ENCODE assay signal across 8 cellular contexts in genomic region chr21:31343680-31344480, GRCh38. TPM values are rescaled to one million over a fixed set of nuclear protein-coding genes. Genes with fewer than 3 reads are reported as not detected.
A peak's percentile ranks its signal among the peaks of the same experiment; 100 is the strongest.
DNase-seq lines count a peak whose midpoint lies in the region; ATAC-seq and TF ChIP-seq lines count a peak whose summit lies in the region.

A gene with protein sequence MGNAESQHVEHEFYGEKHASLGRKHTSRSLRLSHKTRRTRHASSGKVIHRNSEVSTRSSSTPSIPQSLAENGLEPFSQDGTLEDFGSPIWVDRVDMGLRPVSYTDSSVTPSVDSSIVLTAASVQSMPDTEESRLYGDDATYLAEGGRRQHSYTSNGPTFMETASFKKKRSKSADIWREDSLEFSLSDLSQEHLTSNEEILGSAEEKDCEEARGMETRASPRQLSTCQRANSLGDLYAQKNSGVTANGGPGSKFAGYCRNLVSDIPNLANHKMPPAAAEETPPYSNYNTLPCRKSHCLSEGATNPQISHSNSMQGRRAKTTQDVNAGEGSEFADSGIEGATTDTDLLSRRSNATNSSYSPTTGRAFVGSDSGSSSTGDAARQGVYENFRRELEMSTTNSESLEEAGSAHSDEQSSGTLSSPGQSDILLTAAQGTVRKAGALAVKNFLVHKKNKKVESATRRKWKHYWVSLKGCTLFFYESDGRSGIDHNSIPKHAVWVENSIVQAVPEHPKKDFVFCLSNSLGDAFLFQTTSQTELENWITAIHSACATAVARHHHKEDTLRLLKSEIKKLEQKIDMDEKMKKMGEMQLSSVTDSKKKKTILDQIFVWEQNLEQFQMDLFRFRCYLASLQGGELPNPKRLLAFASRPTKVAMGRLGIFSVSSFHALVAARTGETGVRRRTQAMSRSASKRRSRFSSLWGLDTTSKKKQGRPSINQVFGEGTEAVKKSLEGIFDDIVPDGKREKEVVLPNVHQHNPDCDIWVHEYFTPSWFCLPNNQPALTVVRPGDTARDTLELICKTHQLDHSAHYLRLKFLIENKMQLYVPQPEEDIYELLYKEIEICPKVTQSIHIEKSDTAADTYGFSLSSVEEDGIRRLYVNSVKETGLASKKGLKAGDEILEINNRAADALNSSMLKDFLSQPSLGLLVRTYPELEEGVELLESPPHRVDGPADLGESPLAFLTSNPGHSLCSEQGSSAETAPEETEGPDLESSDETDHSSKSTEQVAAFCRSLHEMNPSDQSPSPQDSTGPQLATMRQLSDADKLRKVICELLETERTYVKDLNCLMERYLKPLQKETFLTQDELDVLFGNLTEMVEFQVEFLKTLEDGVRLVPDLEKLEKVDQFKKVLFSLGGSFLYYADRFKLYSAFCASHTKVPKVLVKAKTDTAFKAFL (N-terminal part only) (minus strand): TSS chr21:31344261. CDS start chr21:31266972, 77,289 bp downstream.

- no peak within 1 kb of the TSS for H3K4me2 ChIP-seq in MM.1S (ENCODE audit: low read depth, low read length)

- CTCF ChIA-PET in Caco-2 (lab: Charles Lee) = no interaction called here

- H3K36me3 Mint-ChIP-seq in Caco-2 (ENCODE audit: insufficient read depth, unreplicated experiment) (peaks cover 2% of the 10 kb centered on the region), glutamatergic neuron (ENCODE audit: unreplicated experiment) (no peaks in the 10 kb centered on the region)
- H3K36me3 Mint-ChIP-seq in activated naive CD4-positive, alpha-beta T cell treated with anti-CD3 and anti-CD28 coated beads, Interleukin-2, amount 50 U/mL, for 24 hours = no peaks in the 10 kb centered on the region

- no peak within 1 kb of the TSS for H2AFZ ChIP-seq in MM.1S (ENCODE audit: low read length)

- H3K27me3 ChIP-seq in Caco-2 (replicated peaks; ENCODE audit: control insufficient read depth, insufficient read depth, low read length) (no peaks in the 10 kb centered on the region), MM.1S (replicated peaks; ENCODE audit: insufficient read depth, low read length) (no peaks in the 10 kb centered on the region), WERI-Rb-1 (ENCODE audit: insufficient read depth, low read depth, severe bottlenecking) (no peaks in the 10 kb centered on the region)

- no peaks in the 10 kb centered on the region for H3F3A ChIP-seq in MM.1S (ENCODE audit: insufficient read depth, low read length)

- ATAC-seq in omental fat pad (ENCODE audit: low FRiP score) (peak; percentile 69), GM18858 (IDR thresholded peaks at IDR 0.05; ENCODE audit: unreplicated experiment) (no peak)

- no peak for DNase-seq in Caco-2
- DNase-seq in NCI-H2171 (lab: John Stamatoyannopoulos, UW) = peak; percentile 7
- peak; percentile 47 for DNase-seq in glutamatergic neuron
- peak; percentile 38 for DNase-seq in omental fat pad (ENCODE audit: low spot score)
- no peak for DNase-seq in MM.1S
- no peak for DNase-seq in WERI-Rb-1

- H3K27me3 Mint-ChIP-seq in Caco-2 (ENCODE audit: insufficient read depth, unreplicated experiment) (no peaks in the 10 kb centered on the region), glutamatergic neuron (ENCODE audit: unreplicated experiment) (no peaks in the 10 kb centered on the region)
- peaks cover 5% of the 10 kb centered on the region for H3K27me3 Mint-ChIP-seq in activated naive CD4-positive, alpha-beta T cell treated with anti-CD3 and anti-CD28 coated beads, Interleukin-2, amount 50 U/mL, for 24 hours

- H3K27ac ChIP-seq in MM.1S (ENCODE audit: low read length) = no peak within 1 kb of the TSS
- no peak within 1 kb of the TSS for H3K27ac ChIP-seq in WERI-Rb-1

- no TSS peak for BruUV-seq in Caco-2 (replicated peaks; lab: Mats Ljungman, UMichigan)

- H3K27ac Mint-ChIP-seq in Caco-2 (ENCODE audit: unreplicated experiment) (no peak within 1 kb of the TSS), glutamatergic neuron (ENCODE audit: unreplicated experiment) (peak within 1 kb of the TSS; percentile 82)
- H3K27ac Mint-ChIP-seq in activated naive CD4-positive, alpha-beta T cell treated with anti-CD3 and anti-CD28 coated beads, Interleukin-2, amount 50 U/mL, for 24 hours = peak within 1 kb of the TSS; percentile 87

- H3K4me3 ChIP-seq in Caco-2 (ENCODE audit: low read depth, low read length) (peak within 1 kb of the TSS; percentile 10; the same call in 1 of the 2 replicates), MM.1S (ENCODE audit: low read length) (no peak within 1 kb of the TSS), WERI-Rb-1 (ENCODE audit: low read depth, low read length) (no peak within 1 kb of the TSS)

- intact Hi-C loops in Caco-2 (cut with micrococcal nuclease; ENCODE audit: unreplicated experiment) = no loop called here

- H3K9ac ChIP-seq in MM.1S (ENCODE audit: low read length) = no peak within 1 kb of the TSS

- H3K4me3 Mint-ChIP-seq in Caco-2 (ENCODE audit: unreplicated experiment) (peak within 1 kb of the TSS; percentile 62), glutamatergic neuron (ENCODE audit: unreplicated experiment) (peak within 1 kb of the TSS; percentile 94)
- H3K4me3 Mint-ChIP-seq in activated naive CD4-positive, alpha-beta T cell treated with anti-CD3 and anti-CD28 coated beads, Interleukin-2, amount 50 U/mL, for 24 hours = peak within 1 kb of the TSS; percentile 90

- H3K9me2 ChIP-seq in MM.1S (replicated peaks; ENCODE audit: insufficient read depth, low read length) = no peaks in the 10 kb centered on the region

- H3K9me3 Mint-ChIP-seq in Caco-2 (ENCODE audit: unreplicated experiment) (no peaks in the 10 kb centered on the region), glutamatergic neuron (ENCODE audit: unreplicated experiment) (peaks cover 6% of the 10 kb centered on the region)
- no peaks in the 10 kb centered on the region for H3K9me3 Mint-ChIP-seq in activated naive CD4-positive, alpha-beta T cell treated with anti-CD3 and anti-CD28 coated beads, Interleukin-2, amount 50 U/mL, for 24 hours

- TF ChIP-seq CTCF in Caco-2 (IDR thresholded peaks at IDR 0.05; ENCODE audit: insufficient read depth in 1 of 2, low read depth in 1 of 2, low read length in 1 of 2, severe bottlenecking in 1 of 2, unreplicated experiment in 1 of 2) = no peak
- no peak for TF ChIP-seq CTCF in glutamatergic neuron (IDR thresholded peaks at IDR 0.05; ENCODE audit: partially characterized antibody, unreplicated experiment)
- no peak for TF ChIP-seq CTCF in omental fat pad (IDR thresholded peaks at IDR 0.05)
- TF ChIP-seq CTCF in MM.1S (IDR thresholded peaks at IDR 0.05; ENCODE audit: low read length) = no peak
- no peak for TF ChIP-seq CTCF in WERI-Rb-1 (IDR thresholded peaks at IDR 0.05; ENCODE audit: low read depth, low read length)

- H3K4me1 Mint-ChIP-seq in Caco-2 (ENCODE audit: low read depth, unreplicated experiment) = peaks cover 9% of the 10 kb centered on the region
- H3K4me1 Mint-ChIP-seq in activated naive CD4-positive, alpha-beta T cell treated with anti-CD3 and anti-CD28 coated beads, Interleukin-2, amount 50 U/mL, for 24 hours = peaks cover 67% of the 10 kb centered on the region
- peaks cover 2% of the 10 kb centered on the region for H3K4me1 Mint-ChIP-seq in glutamatergic neuron (ENCODE audit: low read depth, unreplicated experiment)

- H3K9me3 ChIP-seq in Caco-2 (no peaks in the 10 kb centered on the region), MM.1S (replicated peaks; ENCODE audit: insufficient read depth, low read length) (no peaks in the 10 kb centered on the region), WERI-Rb-1 (ENCODE audit: severe bottlenecking) (no peaks in the 10 kb centered on the region)

- H3K4me1 ChIP-seq in Caco-2 (no peaks in the 10 kb centered on the region), MM.1S (ENCODE audit: low read length) (no peaks in the 10 kb centered on the region)

- H3K79me2 ChIP-seq in MM.1S (ENCODE audit: low read length) = peaks cover 42% of the 10 kb centered on the region; the same call in 1 of the 2 replicates

- H3K36me3 ChIP-seq in Caco-2 (ENCODE audit: control insufficient read depth, insufficient read depth, low read length) = no peaks in the 10 kb centered on the region
- no peaks in the 10 kb centered on the region for H3K36me3 ChIP-seq in MM.1S (replicated peaks; ENCODE audit: insufficient read depth, low read length)
- H3K36me3 ChIP-seq in WERI-Rb-1 = no peaks in the 10 kb centered on the region; the same call in 1 of the 2 replicates

- POLR2A ChIA-PET in Caco-2 (lab: Charles Lee) = no interaction called here

- H4K20me1 ChIP-seq in MM.1S (ENCODE audit: insufficient read depth, low read length) = no peaks in the 10 kb centered on the region

RNA-seq across cellular contexts. Expression of the gene that starts here (rescaled TPM):
- total RNA-seq in Caco-2 (2022) (5.2 and 5.5 TPM in 2 replicates), glutamatergic neuron (ENCODE audit: unreplicated experiment) (23.3 TPM), omental fat pad (10 to 100 TPM in 2 of 4 donors, 1 to 10 TPM in 2; 6.5 to 36.4 (median 13.0) TPM)

Comparison
In these comparisons a context has a peak if more than half of its experiments do, and no peak if none do; other contexts are left out.
1. DNase-seq: peak in NCI-H2171 (single experiment), glutamatergic neuron (single experiment) and omental fat pad (single experiment); none in Caco-2 (0 of 2), MM.1S (single experiment) and WERI-Rb-1 (single experiment).
2. Peak in every context shown above with its lines, with median percentiles within 50 percentile points of each other: H3K4me3 Mint-ChIP-seq.